ENCODE assay signal across 15 cellular contexts in genomic region chr14:76313861-76314260, GRCh38.
"Had no signal": no experiment of that assay in that cellular context is flagged by ENCODE, and none has a peak within 500 bp of the region (broad histone marks: within the 10 kb centered on the region; RNA-seq: fewer than 3 reads in every experiment).

No MANE protein-coding gene starts in this region.

- H3K36me3 ChIP-seq: colonic mucosa, gastroesophageal sphincter, prostate gland, upper lobe of right lung had no signal

- DNase-seq: activated CD4-positive, alpha-beta T cell treated with anti-CD3 and anti-CD28 coated beads, Interleukin-2, amount 10 ng/mL, durations not matched to agents 24 days and 14 days; activated naive CD4-positive, alpha-beta T cell treated with Interleukin-2 at 50 U/mL for 16 hours; caudate nucleus; colonic mucosa; hippocampal formation; immature natural killer cell; left cardiac atrium; naive thymus-derived CD8-positive, alpha-beta T cell; stimulated activated CD4-positive, alpha-beta T cell treated with anti-CD3 and anti-CD28 coated beads, Interleukin-12 subunit alpha, Interleukin-12 subunit beta, amount 100 ng/mL, for 4 hours; stimulated activated naive CD4-positive, alpha-beta T cell treated with Interleukin-2 at 50 U/mL for 16 hours had no signal

- H3K4me1 ChIP-seq: colonic mucosa, prostate gland, upper lobe of right lung had no signal

- H3K4me3 ChIP-seq: colonic mucosa, gastroesophageal sphincter, lung, prostate gland, upper lobe of right lung had no signal

- H3K4me3 Mint-ChIP-seq: activated CD4-positive, alpha-beta T cell treated with anti-CD3 and anti-CD28 coated beads, Interleukin-2, amount 10 ng/mL, durations not matched to agents 24 days and 14 days; immature natural killer cell; naive thymus-derived CD8-positive, alpha-beta T cell had no signal

- ATAC-seq: gastroesophageal sphincter; left cardiac atrium; naive thymus-derived CD8-positive, alpha-beta T cell; sciatic nerve; upper lobe of right lung had no signal

- H3K9me3 Mint-ChIP-seq: activated CD4-positive, alpha-beta T cell treated with anti-CD3 and anti-CD28 coated beads, Interleukin-2, amount 10 ng/mL, durations not matched to agents 24 days and 14 days; immature natural killer cell; naive thymus-derived CD8-positive, alpha-beta T cell had no signal

- H3K4me1 Mint-ChIP-seq: activated CD4-positive, alpha-beta T cell treated with anti-CD3 and anti-CD28 coated beads, Interleukin-2, amount 10 ng/mL, durations not matched to agents 24 days and 14 days; immature natural killer cell had no signal

- H3K9me3 ChIP-seq: colonic mucosa, gastroesophageal sphincter, prostate gland, upper lobe of right lung had no signal

- H3K27ac ChIP-seq: colonic mucosa, gastroesophageal sphincter, prostate gland, upper lobe of right lung had no signal

- H3K36me3 Mint-ChIP-seq: immature natural killer cell; naive thymus-derived CD8-positive, alpha-beta T cell had no signal

- H3K27ac Mint-ChIP-seq: activated CD4-positive, alpha-beta T cell treated with anti-CD3 and anti-CD28 coated beads, Interleukin-2, amount 10 ng/mL, durations not matched to agents 24 days and 14 days; immature natural killer cell; naive thymus-derived CD8-positive, alpha-beta T cell had no signal

- H3K27me3 ChIP-seq: colonic mucosa, upper lobe of right lung had no signal
